ENCODE assay signal across 8 cellular contexts in the genomic region with DNA sequence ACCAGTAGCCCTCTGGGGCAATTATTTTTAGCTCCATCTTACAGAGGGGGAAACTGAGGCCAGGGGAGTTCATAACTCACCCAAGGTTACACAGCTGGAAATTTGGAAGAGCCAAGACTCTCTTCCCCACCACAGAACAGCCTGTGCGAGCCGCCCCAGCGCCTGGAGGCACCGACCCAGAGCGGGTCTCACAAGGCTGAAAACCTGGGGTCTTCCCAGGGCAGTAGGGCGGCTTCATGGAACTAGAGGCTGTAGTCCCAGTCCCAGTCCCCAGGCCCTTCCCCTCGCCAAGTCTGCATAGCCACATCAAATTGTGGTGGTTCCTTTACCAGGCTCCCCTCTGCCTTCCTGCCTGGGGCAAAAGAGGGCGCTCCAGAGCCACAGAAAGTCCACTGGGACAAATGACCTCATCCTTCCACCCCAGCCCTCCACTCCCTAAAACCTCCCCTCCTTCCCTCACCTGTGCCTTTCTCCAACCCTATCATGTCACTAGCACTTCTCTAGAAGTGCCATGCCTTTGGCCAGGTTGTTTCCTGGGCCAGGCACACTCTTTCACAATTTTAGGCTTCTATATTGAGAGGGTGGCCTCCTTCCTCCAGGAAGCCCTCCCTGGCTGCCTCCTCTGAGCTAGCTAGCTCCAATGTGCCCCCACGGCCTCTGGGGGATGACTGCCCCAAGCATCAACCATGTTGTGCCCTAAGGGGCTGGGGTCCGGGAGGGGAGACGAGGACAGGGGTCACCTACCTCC. TPM values are rescaled to one million over a fixed set of nuclear protein-coding genes. Genes with fewer than 3 reads are reported as not detected.
A peak's percentile ranks its signal among the peaks of the same experiment; 100 is the strongest.
DNase-seq lines count a peak whose midpoint lies in the region; ATAC-seq and TF ChIP-seq lines count a peak whose summit lies in the region.

No MANE protein-coding gene starts in this region.

- peak; percentile 70 for DNase-seq in BE2C
- peak; percentile 63 for DNase-seq in HFFc6
- DNase-seq in T-helper 9 cell: peak; percentile 29
- peak; percentile 74 for DNase-seq in cerebellar cortex (ENCODE audit: low spot score)
- DNase-seq in stimulated activated CD4-positive, alpha-beta T cell treated with anti-CD3 and anti-CD28 coated beads, Interleukin-4, amount 100 ng/mL, for 24 hours: peak; percentile 61

- TF ChIP-seq CTCF in BE2C (IDR thresholded peaks at IDR 0.05; ENCODE audit: low read depth, low read length) (peak; percentile 77), HFFc6 (IDR thresholded peaks at IDR 0.05) (peak; percentile 81)

- no peaks in the 10 kb centered on the region for H3K36me3 ChIP-seq in BE2C

- peaks cover 67% of the 10 kb centered on the region for H3K4me1 Mint-ChIP-seq in HFFc6 (ENCODE audit: low read depth)

- no peak overlapping the region for H3K4me3 ChIP-seq in BE2C (ENCODE audit: low read depth, low read length)

- H3K27me3 ChIP-seq in BE2C (no peaks in the 10 kb centered on the region), layer of hippocampus (ENCODE audit: control insufficient read depth, insufficient read depth, low read length) (no peaks in the 10 kb centered on the region)

- peak overlapping the region; percentile 97 for H3K27ac ChIP-seq in layer of hippocampus (ENCODE audit: low read depth, low read length)

- H3K27me3 Mint-ChIP-seq in HFFc6 (ENCODE audit: insufficient read depth): peaks cover 1% of the 10 kb centered on the region

- peaks cover 3% of the 10 kb centered on the region for H3K4me1 ChIP-seq in BE2C

- ATAC-seq in HG03520 (IDR thresholded peaks at IDR 0.05; ENCODE audit: unreplicated experiment) (no peak), GM21367 (IDR thresholded peaks at IDR 0.05; ENCODE audit: unreplicated experiment) (no peak)

- no peaks in the 10 kb centered on the region for H3K9me3 Mint-ChIP-seq in HFFc6

- H3K36me3 Mint-ChIP-seq in HFFc6 (ENCODE audit: low read depth): no peaks in the 10 kb centered on the region

- peak overlapping the region; percentile 43 for H3K4me3 Mint-ChIP-seq in HFFc6

- H3K9me3 ChIP-seq in BE2C: no peaks in the 10 kb centered on the region

- peak overlapping the region; percentile 91 for H3K27ac Mint-ChIP-seq in HFFc6

RNA-seq across cellular contexts. Expression of a gene that starts 15.2 kb away (rescaled TPM):
- polyA plus RNA-seq in BE2C (2012; ENCODE audit: insufficient read depth, insufficient read length, low read depth): 2.3 TPM
- 100 to 1,000 TPM in 3 of 6 experiments, 10 to 100 TPM in 3; 88.3 to 104 (median 97.2) TPM for total RNA-seq in HFFc6 (2021; fragmentation: NEBNext Ultra II Directional; extraction: Animal tissue kit (Norgen Biotek cat#: 25700))

RNA-seq across cellular contexts. Expression of a gene that starts 25.9 kb away (rescaled TPM):
- 5.1 TPM for polyA plus RNA-seq in BE2C (2012; ENCODE audit: insufficient read depth, insufficient read length, low read depth)
- 1 to 10 TPM; 4.4 to 5.6 (median 4.8) TPM for total RNA-seq in HFFc6 (2021; fragmentation: NEBNext Ultra II Directional; extraction: Animal tissue kit (Norgen Biotek cat#: 25700))

RNA-seq across cellular contexts. Expression of a gene that starts 34.8 kb away (rescaled TPM):
- polyA plus RNA-seq in BE2C (2012; ENCODE audit: insufficient read depth, insufficient read length, low read depth): not detected
- not detected for total RNA-seq in HFFc6 (2021; fragmentation: NEBNext Ultra II Directional; extraction: Animal tissue kit (Norgen Biotek cat#: 25700))

RNA-seq across cellular contexts. Expression of a gene that starts 58.9 kb away (rescaled TPM):
- polyA plus RNA-seq in BE2C (2012; ENCODE audit: insufficient read depth, insufficient read length, low read depth): 2.3 TPM
- total RNA-seq in HFFc6 (2021; fragmentation: NEBNext Ultra II Directional; extraction: Animal tissue kit (Norgen Biotek cat#: 25700)): not detected
